ENCODE assay signal across 20 cellular contexts in genomic region chr12:131916306-131917138, GRCh38. TPM values are rescaled to one million over a fixed set of nuclear protein-coding genes. Genes with fewer than 3 reads are reported as not detected.
A peak's percentile ranks its signal among the peaks of the same experiment; 100 is the strongest.
DNase-seq lines count a peak whose midpoint lies in the region; ATAC-seq, FAIRE-seq and TF ChIP-seq lines count a peak whose summit lies in the region.
"Had no signal": no experiment of that assay in that cellular context is flagged by ENCODE, and none has a peak within 500 bp of the region (broad histone marks: within the 10 kb centered on the region; RNA-seq: fewer than 3 reads in every experiment).

No MANE protein-coding gene starts in this region.

- peaks cover 21% of the 10 kb centered on the region for H3K4me1 ChIP-seq in BLaER1
- H3K4me1 ChIP-seq in right lobe of liver, result no peaks in the 10 kb centered on the region

- H3K36me3 ChIP-seq in BLaER1, result peaks cover 92% of the 10 kb centered on the region
- H3K36me3 ChIP-seq in WERI-Rb-1, result peaks cover 85% of the 10 kb centered on the region
- peaks cover 0 to 79% (median 43%) of the 10 kb centered on the region in 4 donors for H3K36me3 ChIP-seq in right lobe of liver

- peaks cover 86% of the 10 kb centered on the region for H4K20me1 ChIP-seq in BLaER1

- H3K27ac ChIP-seq in BLaER1 (peak overlapping the region; percentile 4; the same call in 1 of the 2 replicates), WERI-Rb-1 (no peak overlapping the region), right lobe of liver (no peak overlapping the region)
- H3K27ac ChIP-seq: HL-60, KMS-11, Peyer's patch had no signal

- H3K4me3 ChIP-seq in BLaER1 (no peak overlapping the region), WERI-Rb-1 (ENCODE audit: low read depth, low read length) (no peak overlapping the region), right lobe of liver (no peak overlapping the region)
- H3K4me3 ChIP-seq: Peyer's patch had no signal

- 88% methylated on average over 3 of the region's 36 CpGs for WGBS in right lobe of liver (ENCODE audit: insufficient coverage, low coverage, low lambda C conversion rate, missing lambda C conversion rate)

- no peak overlapping the region for H3K4me2 ChIP-seq in BLaER1
- H3K4me2 ChIP-seq: KMS-11 had no signal

- TF ChIP-seq CTCF in WERI-Rb-1 (IDR thresholded peaks at IDR 0.05; ENCODE audit: low read depth, low read length) (0 out of 2 replicates have a peak, but pooled peaks have one; percentile 16), right lobe of liver (IDR thresholded peaks at IDR 0.05) (no peak)

- TF ChIP-seq POLR2A in GM12891 (IDR thresholded peaks at IDR 0.05; ENCODE audit: low read depth, low read length) (no peak), right lobe of liver (IDR thresholded peaks at IDR 0.05) (no peak)

- intact Hi-C loops in right lobe of liver (cut with DNase I), result no loop called here

- H3K9me3 ChIP-seq in BLaER1 (no peaks in the 10 kb centered on the region), WERI-Rb-1 (ENCODE audit: severe bottlenecking) (no peaks in the 10 kb centered on the region), right lobe of liver (no peaks in the 10 kb centered on the region)
- H3K9me3 ChIP-seq: Peyer's patch had no signal

- FAIRE-seq in GM12891 (lab: Jason Lieb, UNC), result peak; percentile 69
- FAIRE-seq: D721Med, GM18507 had no signal

- H3K27me3 ChIP-seq in BLaER1 (no peaks in the 10 kb centered on the region), WERI-Rb-1 (ENCODE audit: insufficient read depth, low read depth, severe bottlenecking) (no peaks in the 10 kb centered on the region), right lobe of liver (no peaks in the 10 kb centered on the region)
- H3K27me3 ChIP-seq: Peyer's patch had no signal

- no peak overlapping the region for H3K9ac ChIP-seq in BLaER1
- H3K9ac ChIP-seq: KMS-11 had no signal

- ATAC-seq in right lobe of liver (no peak), GM18861 (IDR thresholded peaks at IDR 0.05; ENCODE audit: unreplicated experiment) (no peak), HG03432 (IDR thresholded peaks at IDR 0.05; ENCODE audit: unreplicated experiment) (no peak)
- ATAC-seq: HCT116 had no signal

- DNase-seq in GM12891 (ENCODE audit: insufficient read length, low spot score) (peak; percentile 50), WERI-Rb-1 (no peak), right lobe of liver (peak in 2 of 3 donors; percentile 48 to 70), activated T-cell treated with anti-CD3 and anti-CD28 coated beads for 4 hours (no peak), DMS153 (lab: John Stamatoyannopoulos, UW) (no peak)
- DNase-seq: AML-193, MM.1S, NCI-H187 treated with DMSO at 0.1 percent for 48 hours, NCI-H2171, NCI-H82, Peyer's patch, SHP77 had no signal

TF ChIP-seq in GM12891, 5 proteins besides CTCF, POLR2A, EP300 and RAD21:
- no peak for TF ChIP-seq SPI1 (IDR thresholded peaks at IDR 0.05; ENCODE audit: low read depth, low read length)
- no peak for TF ChIP-seq POLR2AphosphoS5 (IDR thresholded peaks at IDR 0.05; ENCODE audit: low read depth, low read length)
- no peak for TF ChIP-seq TAF1 (IDR thresholded peaks at IDR 0.05; ENCODE audit: low read depth, low read length)
- TF ChIP-seq PAX5 (IDR thresholded peaks at IDR 0.05; ENCODE audit: insufficient read depth, low read length, severe bottlenecking), result no peak
- no peak for TF ChIP-seq POU2F2 (IDR thresholded peaks at IDR 0.05; ENCODE audit: low read depth, low read length)

RNA-seq across cellular contexts. Expression of gene PUS1, which starts 12.6 kb away (rescaled TPM):
- 19.9 TPM for polyA plus RNA-seq in GM12891 (2012; ENCODE audit: low read depth, missing spikeins)
- 10 to 100 TPM; 14.7 to 23.1 (median 17.7) TPM for total RNA-seq in right lobe of liver

RNA-seq across cellular contexts. Expression of gene ULK1, which starts 22.1 kb away (rescaled TPM):
- polyA plus RNA-seq in GM12891 (2012; ENCODE audit: low read depth, missing spikeins), result 5.8 TPM
- total RNA-seq in right lobe of liver, result 10 to 100 TPM; 14.5 to 39.0 (median 20.5) TPM

RNA-seq across cellular contexts. Expression of gene EP400, which starts 33.2 kb away (rescaled TPM):
- polyA plus RNA-seq in GM12891 (2012; ENCODE audit: low read depth, missing spikeins), result 12.5 TPM
- total RNA-seq in right lobe of liver, result 10 to 100 TPM; 10.9 to 16.3 (median 13.3) TPM

Comparison
In these comparisons a context has a peak if more than half of its experiments do, and no peak if none do; other contexts are left out.
1. DNase-seq: peak in GM12891 (single experiment) and right lobe of liver (2 of 3); none in WERI-Rb-1 (single experiment), activated T-cell treated with anti-CD3 and anti-CD28 coated beads for 4 hours (single experiment) and DMS153 (single experiment).